ENCODE assay signal across 7 cellular contexts in genomic region chrX:77446029-77446585, GRCh38. TPM values are rescaled to one million over a fixed set of nuclear protein-coding genes. Genes with fewer than 3 reads are reported as not detected.
A peak's percentile ranks its signal among the peaks of the same experiment; 100 is the strongest.
DNase-seq lines count a peak whose midpoint lies in the region; ATAC-seq, FAIRE-seq and TF ChIP-seq lines count a peak whose summit lies in the region.

No MANE protein-coding gene starts in this region.

- TF ChIP-seq CTCF in H9 (conservative IDR thresholded peaks at IDR 0.05) (peak; percentile 71), astrocyte (IDR thresholded peaks at IDR 0.05; ENCODE audit: insufficient read depth, low read depth, low read length) (no peak), D721Med (IDR thresholded peaks at IDR 0.05; ENCODE audit: insufficient read depth, missing control alignments) (no peak)

- H2AFZ ChIP-seq in H9 (ENCODE audit: low read length) = no peak overlapping the region
- H2AFZ ChIP-seq in astrocyte (ENCODE audit: low read depth, low read length) = peak overlapping the region; percentile 26

- no peak overlapping the region for H3T11ph ChIP-seq in H9 (ENCODE audit: low read length)

- H3K27ac Mint-ChIP-seq in H9 (peak overlapping the region in 1 of 3 experiments; percentile 77; a peak in 1 of 7 replicates), astrocyte (ENCODE audit: unreplicated experiment) (no peak overlapping the region), immature natural killer cell (no peak overlapping the region)

- H3K4me3 ChIP-seq in astrocyte (ENCODE audit: insufficient read depth, low read depth, low read length) = peak overlapping the region; percentile 42

- peaks cover 4% of the 10 kb centered on the region for H3K9me3 ChIP-seq in H9 (ENCODE audit: control insufficient read depth, low read depth, low read length)
- H3K9me3 ChIP-seq in astrocyte (ENCODE audit: insufficient read depth, low read depth, low read length) = no peaks in the 10 kb centered on the region

- H2BK12ac ChIP-seq in H9 (ENCODE audit: insufficient read length, low read depth, low read length) = no peak overlapping the region

- DNase-seq in H9 (peak; percentile 60), astrocyte (ENCODE audit: low read depth) (no peak), immature natural killer cell (no peak), GM19238 (ENCODE audit: insufficient read length, low spot score) (no peak), D721Med (ENCODE audit: insufficient read length, low spot score) (no peak)
- peak; percentile 21 for DNase-seq in stimulated activated naive CD8-positive, alpha-beta T cell treated with anti-CD3 and anti-CD28 coated beads, Interleukin-15, Interleukin-2, amounts not matched to agents 100 U/mL and 50 U/mL, for 24 hours

- H2BK15ac ChIP-seq in H9 (ENCODE audit: low read depth, low read length) = no peak overlapping the region

- no peak for ATAC-seq in stimulated activated naive CD8-positive, alpha-beta T cell treated with anti-CD3 and anti-CD28 coated beads, Interleukin-15, Interleukin-2, amounts not matched to agents 100 U/mL and 50 U/mL, for 24 hours
- no peak for ATAC-seq in GM21447 (IDR thresholded peaks at IDR 0.05; ENCODE audit: unreplicated experiment)

- no peak overlapping the region for H2BK120ac ChIP-seq in H9 (ENCODE audit: low read depth, low read length, poor library complexity, severe bottlenecking)

- H3K4me1 ChIP-seq in H9 (ENCODE audit: insufficient read depth, low read length) = no peaks in the 10 kb centered on the region
- H3K4me1 ChIP-seq in astrocyte (ENCODE audit: insufficient read depth, low read length) = peaks cover 20% of the 10 kb centered on the region

- no peak overlapping the region for H4K5ac ChIP-seq in H9 (ENCODE audit: insufficient read length, low read depth, low read length)

- H3K36me3 Mint-ChIP-seq in H9 (ENCODE audit: insufficient read depth in 1 of 3, low read depth in 3 of 3) = peaks cover 0 to 4% (median 3%) of the 10 kb centered on the region in 3 experiments; a peak in 4 of 7 replicates
- no peaks in the 10 kb centered on the region for H3K36me3 Mint-ChIP-seq in astrocyte (ENCODE audit: low read depth, unreplicated experiment)
- no peaks in the 10 kb centered on the region for H3K36me3 Mint-ChIP-seq in immature natural killer cell

- H4K20me1 ChIP-seq in H9 (ENCODE audit: control insufficient read depth, insufficient read depth, insufficient read length) (no peaks in the 10 kb centered on the region), astrocyte (ENCODE audit: insufficient read depth, low read length) (no peaks in the 10 kb centered on the region)

- H4K91ac ChIP-seq in H9 (ENCODE audit: insufficient read length, low read depth, low read length) = no peak overlapping the region

- no peaks in the 10 kb centered on the region for H3K36me3 ChIP-seq in astrocyte (ENCODE audit: insufficient read depth, low read length)

- no peak overlapping the region for H3K23ac ChIP-seq in H9 (ENCODE audit: insufficient read length, low read depth, low read length)

- FAIRE-seq in astrocyte (lab: Jason Lieb, UNC) (no peak), D721Med (lab: Jason Lieb, UNC) (no peak)

- peaks cover 7 to 14% of the 10 kb centered on the region in 2 experiments for H3K4me1 Mint-ChIP-seq in H9
- H3K4me1 Mint-ChIP-seq in astrocyte (ENCODE audit: low read depth, unreplicated experiment) = peaks cover 16% of the 10 kb centered on the region
- H3K4me1 Mint-ChIP-seq in immature natural killer cell = peaks cover 14 to 19% of the 10 kb centered on the region in 2 donors

- no peak overlapping the region for H4K8ac ChIP-seq in H9 (replicated peaks; ENCODE audit: insufficient read length, low read depth, low read length)

- peak overlapping the region; percentile 77 for H3K18ac ChIP-seq in H9 (ENCODE audit: insufficient read length, low read depth, low read length)

- H3K14ac ChIP-seq in H9 (ENCODE audit: insufficient read depth, low read length) = peak overlapping the region; percentile 79; the same call in 1 of the 2 replicates

- H3K4me2 ChIP-seq in H9 (ENCODE audit: insufficient read depth, insufficient read length, low read length) (peak overlapping the region; percentile 46), astrocyte (ENCODE audit: low read length) (peak overlapping the region; percentile 78)

- H3K27ac ChIP-seq in H9 (ENCODE audit: insufficient read length, low read depth, low read length) (no peak overlapping the region), astrocyte (ENCODE audit: low read depth, low read length) (no peak overlapping the region)

- H2AK5ac ChIP-seq in H9 (ENCODE audit: insufficient read length, low read length) = no peak overlapping the region

- no peak overlapping the region for H2BK5ac ChIP-seq in H9 (ENCODE audit: insufficient read length, low read length)

- no peak overlapping the region for H3K4ac ChIP-seq in H9 (ENCODE audit: low read depth, low read length)

- peaks cover 15% of the 10 kb centered on the region for H3K23me2 ChIP-seq in H9 (ENCODE audit: insufficient read length, low read depth, low read length, poor library complexity, severe bottlenecking)

- H3K4me3 Mint-ChIP-seq in H9 = peak overlapping the region; percentile 71 to 77
- H3K4me3 Mint-ChIP-seq in astrocyte (ENCODE audit: unreplicated experiment) = peak overlapping the region; percentile 8
- H3K4me3 Mint-ChIP-seq in immature natural killer cell = peak overlapping the region; percentile 59 to 80 (median 64)

- H3K9ac ChIP-seq in H9 (ENCODE audit: extremely low read depth, insufficient read length, low read length) (peak overlapping the region; percentile 47), astrocyte (ENCODE audit: low read length) (no peak overlapping the region)

- H3K79me1 ChIP-seq in H9 (ENCODE audit: insufficient read depth, low read depth, low read length, poor library complexity, severe bottlenecking) = no peaks in the 10 kb centered on the region

- no peak overlapping the region for H2BK20ac ChIP-seq in H9 (ENCODE audit: low read depth, low read length, poor library complexity, severe bottlenecking)

- H3K79me2 ChIP-seq in H9 (ENCODE audit: insufficient read depth, low read length) (no peaks in the 10 kb centered on the region), astrocyte (ENCODE audit: insufficient read depth, low read length) (no peaks in the 10 kb centered on the region)

- H3K27me3 Mint-ChIP-seq in H9 (ENCODE audit: low read depth) (peaks cover 20% of the 10 kb centered on the region), astrocyte (ENCODE audit: low read depth, unreplicated experiment) (peaks cover 13% of the 10 kb centered on the region), immature natural killer cell (ENCODE audit: low read depth in 3 of 3) (peaks cover 4 to 21% (median 6%) of the 10 kb centered on the region in 3 donors)

- H3K9me3 Mint-ChIP-seq in H9 (peaks cover 64 to 67% of the 10 kb centered on the region in 2 experiments), astrocyte (ENCODE audit: unreplicated experiment) (no peaks in the 10 kb centered on the region), immature natural killer cell (peaks cover 0 to 2% (median 0%) of the 10 kb centered on the region in 6 donors)

- WGBS in H9 (ENCODE audit: extremely low coverage, insufficient read length, low lambda C conversion rate) = no CpG with 5 or more reads among the region's 27 CpGs

- H3K27me3 ChIP-seq in H9 (ENCODE audit: insufficient read depth, low read length) (no peaks in the 10 kb centered on the region), astrocyte (ENCODE audit: insufficient read depth, low read length) (no peaks in the 10 kb centered on the region)

- no peak overlapping the region for H3K56ac ChIP-seq in H9 (ENCODE audit: insufficient read length, low read depth, low read length)

RNA-seq across cellular contexts. Expression of gene FGF16, which starts 1.1 kb away (rescaled TPM):
- total RNA-seq in H9 (2021) = 2.8 and 3.8 TPM in 2 replicates
- 0.17 TPM in 1 of 2 replicates, not detected in the other for total RNA-seq in astrocyte
- not detected for polyA plus RNA-seq in immature natural killer cell

Comparison
In these comparisons a context has a peak if more than half of its experiments do, and no peak if none do; other contexts are left out.
1. DNase-seq: peak in H9 (single experiment) and stimulated activated naive CD8-positive, alpha-beta T cell treated with anti-CD3 and anti-CD28 coated beads, Interleukin-15, Interleukin-2, amounts not matched to agents 100 U/mL and 50 U/mL, for 24 hours (single experiment); none in astrocyte (single experiment), immature natural killer cell (0 of 3), GM19238 (single experiment) and D721Med (single experiment).
2. H3K4me3 Mint-ChIP-seq: peak in every context shown above with its lines; median percentile 74 in H9; 64 in immature natural killer cell; 8 in astrocyte.